21 cellular contexts compared by ENCODE assay signal in the genomic region with DNA sequence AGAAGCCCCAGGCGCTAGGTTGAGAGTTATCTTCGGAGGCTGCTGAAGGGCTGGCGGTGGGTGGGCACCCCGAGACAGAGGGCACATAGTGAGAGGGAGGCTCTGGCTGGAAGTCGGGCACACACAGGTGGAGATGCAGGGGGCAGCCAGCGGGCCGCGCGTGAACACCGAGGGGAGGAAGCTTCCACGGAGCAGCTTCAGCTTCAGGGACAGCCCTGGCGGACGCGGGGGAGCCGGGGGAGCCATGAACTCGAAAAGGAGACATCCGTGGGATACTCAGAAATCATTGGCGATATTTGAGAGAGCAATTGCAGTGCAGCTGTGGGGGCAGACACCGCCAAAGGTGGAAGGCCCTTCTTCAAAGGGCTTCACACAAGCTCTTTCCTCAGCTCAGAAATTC.
"Had no signal": no experiment of that assay in that cellular context is flagged by ENCODE, and none has a peak within 500 bp of the region (broad histone marks: within the 10 kb centered on the region; RNA-seq: fewer than 3 reads in every experiment).

No MANE protein-coding gene starts in this region.

- H3K36me3 ChIP-seq: colonic mucosa, esophagus muscularis mucosa, gastroesophageal sphincter, heart left ventricle, left lung, lower lobe of right lung had no signal

- H3K36me3 Mint-ChIP-seq: immature natural killer cell, mesothelial cell of epicardium had no signal

- H3K4me1 Mint-ChIP-seq: central memory CD8-positive, alpha-beta T cell; immature natural killer cell; mesothelial cell of epicardium had no signal

- H3K4me2 ChIP-seq: hepatocyte had no signal

- H3K4me3 ChIP-seq: colonic mucosa, dorsolateral prefrontal cortex, esophagus muscularis mucosa, gastroesophageal sphincter, heart left ventricle, hepatocyte, left lung, lower lobe of right lung, mucosa of descending colon had no signal

- H3K9me3 Mint-ChIP-seq: central memory CD8-positive, alpha-beta T cell; mesothelial cell of epicardium had no signal

- H3K9me3 ChIP-seq: colonic mucosa, esophagus muscularis mucosa, gastroesophageal sphincter, heart left ventricle, left lung, lower lobe of right lung had no signal

- H3K4me1 ChIP-seq: colonic mucosa, foreskin keratinocyte, heart left ventricle, left lung, lower lobe of right lung had no signal

- H3K79me2 ChIP-seq: hepatocyte had no signal

- H2AFZ ChIP-seq: hepatocyte had no signal

- ATAC-seq: foreskin keratinocyte, gastroesophageal sphincter, heart left ventricle, left cardiac atrium, left lung, left ventricle myocardium superior, lower lobe of right lung, mucosa of descending colon had no signal

- H3K27ac Mint-ChIP-seq: immature natural killer cell, mesothelial cell of epicardium had no signal

- H3K27ac ChIP-seq: colonic mucosa, dorsolateral prefrontal cortex, esophagus muscularis mucosa, foreskin keratinocyte, gastroesophageal sphincter, heart left ventricle, hepatocyte, left lung, lower lobe of right lung had no signal

- DNase-seq: cerebellar nuclear complex; colonic mucosa; dermis blood vessel endothelial cell; dorsolateral prefrontal cortex; effector CD4-positive, alpha-beta T cell; effector memory CD4-positive, alpha-beta T cell; foreskin keratinocyte; heart left ventricle; hypothalamus; immature natural killer cell; left cardiac atrium; left ventricle myocardium superior; lower lobe of right lung; mesenchymal stem cell; mucosa of descending colon had no signal

- H3K4me3 Mint-ChIP-seq: central memory CD8-positive, alpha-beta T cell; immature natural killer cell; mesothelial cell of epicardium had no signal

- H3K27me3 ChIP-seq: colonic mucosa, dorsolateral prefrontal cortex, esophagus muscularis mucosa, foreskin keratinocyte, gastroesophageal sphincter, heart left ventricle, hepatocyte had no signal
